Comparison of ENCODE assay signal across 8 cellular contexts in genomic region chr17:45783593-45784292, GRCh38. TPM values are rescaled to one million over a fixed set of nuclear protein-coding genes. Genes with fewer than 3 reads are reported as not detected.
A peak's percentile ranks its signal among the peaks of the same experiment; 100 is the strongest.
DNase-seq lines count a peak whose midpoint lies in the region; ATAC-seq and TF ChIP-seq lines count a peak whose summit lies in the region.

No MANE protein-coding gene starts in this region.

- H3K27ac ChIP-seq in CD4-positive, CD25-positive, alpha-beta regulatory T cell (ENCODE audit: insufficient read depth, low read length, poor library complexity, severe bottlenecking): no peak overlapping the region
- H3K27ac ChIP-seq in KMS-11 (no peak overlapping the region), testis (no peak overlapping the region)

- peaks cover 0 to 18% (median under 1%) of the 10 kb centered on the region in 4 donors for H3K4me1 Mint-ChIP-seq in CD4-positive, CD25-positive, alpha-beta regulatory T cell

- no peak for ATAC-seq in CD4-positive, CD25-positive, alpha-beta regulatory T cell (ENCODE audit: low read depth in 2 of 2)
- ATAC-seq in HG02588 (IDR thresholded peaks at IDR 0.05; ENCODE audit: unreplicated experiment): no peak

- peak overlapping the region; percentile 69 for H2AFZ ChIP-seq in KMS-11 (ENCODE audit: low read depth)

- no peak overlapping the region for H3K27ac Mint-ChIP-seq in CD4-positive, CD25-positive, alpha-beta regulatory T cell

- peaks cover 86% of the 10 kb centered on the region for H3K27me3 Mint-ChIP-seq in CD4-positive, CD25-positive, alpha-beta regulatory T cell

- intact Hi-C loops in testis (cut with DNase I; ENCODE audit: low total_unique reads): no loop called here

- no peak overlapping the region for H3K4me3 ChIP-seq in CD4-positive, CD25-positive, alpha-beta regulatory T cell (ENCODE audit: low read depth, low read length)
- H3K4me3 ChIP-seq in KMS-11 (IDR thresholded peaks at IDR 0.05; ENCODE audit: insufficient read depth, low read depth, low read length) (no peak overlapping the region), adipocyte (ENCODE audit: low read length) (no peak overlapping the region), kidney epithelial cell (ENCODE audit: low read depth, low read length) (peak overlapping the region; percentile 4), testis (peak overlapping the region; percentile 7 to 41)

- H3K4me2 ChIP-seq in KMS-11: peak overlapping the region; percentile 87

- peaks cover 26% of the 10 kb centered on the region for H3K27me3 ChIP-seq in CD4-positive, CD25-positive, alpha-beta regulatory T cell (ENCODE audit: control insufficient read depth, insufficient read depth, low read length)
- H3K27me3 ChIP-seq in KMS-11 (ENCODE audit: insufficient read depth, low read depth) (peaks cover 51% of the 10 kb centered on the region), adipocyte (replicated peaks; ENCODE audit: control insufficient read depth, insufficient read depth, low read length) (peaks cover 76% of the 10 kb centered on the region), kidney epithelial cell (ENCODE audit: control insufficient read depth, insufficient read depth, low read length) (peaks cover 68% of the 10 kb centered on the region), testis (no peaks in the 10 kb centered on the region)

- H3K9me3 Mint-ChIP-seq in CD4-positive, CD25-positive, alpha-beta regulatory T cell: peaks cover 0 to 6% (median 0%) of the 10 kb centered on the region in 7 donors

- WGBS in testis, 2 donors: 0% methylated on average over 10 to 45 of the region's 64 CpGs

- TF ChIP-seq CTCF in KMS-11 (conservative IDR thresholded peaks at IDR 0.05; ENCODE audit: low read depth, low read length) (no peak), kidney epithelial cell (IDR thresholded peaks at IDR 0.05; ENCODE audit: insufficient read depth, low read length, poor library complexity, severe bottlenecking) (no peak), testis (IDR thresholded peaks at IDR 0.05) (no peak)

- no peaks in the 10 kb centered on the region for H3K36me3 Mint-ChIP-seq in CD4-positive, CD25-positive, alpha-beta regulatory T cell

- H3K4me3 Mint-ChIP-seq in CD4-positive, CD25-positive, alpha-beta regulatory T cell: peak overlapping the region in 3 of 4 donors; percentile 74 to 78 (median 76)

- DNase-seq in CD4-positive, CD25-positive, alpha-beta regulatory T cell: no peak
- DNase-seq in adipocyte (ENCODE audit: low read depth) (peak; percentile 20), kidney epithelial cell (ENCODE audit: low read depth) (no peak), testis (peak; percentile 25), dedifferentiated amniotic fluid mesenchymal stem cell (ENCODE audit: extremely low spot score) (no peak)
- DNase-seq in NK-92 treated with Interleukin-12 subunit alpha and Interleukin-12 subunit beta, amount 100 ng/mL, for 24 hours (lab: John Stamatoyannopoulos, UW): no peak

- no peaks in the 10 kb centered on the region for H3K36me3 ChIP-seq in CD4-positive, CD25-positive, alpha-beta regulatory T cell (ENCODE audit: control insufficient read depth, insufficient read depth, low read length)
- H3K36me3 ChIP-seq in KMS-11 (ENCODE audit: insufficient read depth) (no peaks in the 10 kb centered on the region), adipocyte (ENCODE audit: control insufficient read depth, insufficient read depth, low read length, severe bottlenecking) (no peaks in the 10 kb centered on the region), kidney epithelial cell (ENCODE audit: control insufficient read depth, insufficient read depth, low read length) (no peaks in the 10 kb centered on the region), testis (ENCODE audit: low read depth, missing control alignments) (no peaks in the 10 kb centered on the region)

- no peak for TF ChIP-seq POLR2A in testis (IDR thresholded peaks at IDR 0.05)

- no peaks in the 10 kb centered on the region for H4K20me1 ChIP-seq in KMS-11 (ENCODE audit: insufficient read depth)

- H3K4me1 ChIP-seq in CD4-positive, CD25-positive, alpha-beta regulatory T cell (ENCODE audit: control insufficient read depth, insufficient read depth, low read length, poor library complexity, severe bottlenecking): peaks cover 19% of the 10 kb centered on the region
- H3K4me1 ChIP-seq in KMS-11 (ENCODE audit: low read depth, poor library complexity, severe bottlenecking): no peaks in the 10 kb centered on the region
- peaks cover 3% of the 10 kb centered on the region for H3K4me1 ChIP-seq in adipocyte (ENCODE audit: control insufficient read depth, insufficient read depth, low read length)
- H3K4me1 ChIP-seq in testis: peaks cover 10% of the 10 kb centered on the region

- H3K9ac ChIP-seq in KMS-11 (no peak overlapping the region), adipocyte (ENCODE audit: low read length) (no peak overlapping the region)

- H3K9me3 ChIP-seq in CD4-positive, CD25-positive, alpha-beta regulatory T cell (ENCODE audit: control insufficient read depth in 2 of 2, low read length in 2 of 2): no peaks in the 10 kb centered on the region
- no peaks in the 10 kb centered on the region for H3K9me3 ChIP-seq in adipocyte (ENCODE audit: control insufficient read depth, low read length)
- no peaks in the 10 kb centered on the region for H3K9me3 ChIP-seq in testis

- H3K79me2 ChIP-seq in KMS-11 (ENCODE audit: insufficient read depth, low read depth): no peaks in the 10 kb centered on the region

RNA-seq across cellular contexts. Expression of gene CRHR1, which starts 0.4 kb away (rescaled TPM):
- not detected for total RNA-seq in CD4-positive, CD25-positive, alpha-beta regulatory T cell
- not detected for polyA plus RNA-seq in CD4-positive, CD25-positive, alpha-beta regulatory T cell
- not detected in 2 replicates for total RNA-seq in kidney epithelial cell
- 1 to 10 TPM in 1 of 2 donors, under 1 TPM in 1; 0.55 to 1.9 TPM for total RNA-seq in testis
- 0.55 TPM for polyA plus RNA-seq in testis (ENCODE audit: insufficient read depth, low read depth, low replicate concordance)

Comparison
In these comparisons a context has a peak if more than half of its experiments do, and no peak if none do; other contexts are left out.
1. DNase-seq: peak in adipocyte (single experiment) and testis (single experiment); none in CD4-positive, CD25-positive, alpha-beta regulatory T cell (0 of 3), kidney epithelial cell (single experiment), NK-92 treated with Interleukin-12 subunit alpha and Interleukin-12 subunit beta, amount 100 ng/mL, for 24 hours (single experiment) and dedifferentiated amniotic fluid mesenchymal stem cell (single experiment).
2. H3K4me3 ChIP-seq: peak in kidney epithelial cell (single experiment) and testis (2 of 2); none in CD4-positive, CD25-positive, alpha-beta regulatory T cell (single experiment), KMS-11 (single experiment) and adipocyte (single experiment).